Comparison of ENCODE assay signal across 26 cellular contexts in the genomic region with DNA sequence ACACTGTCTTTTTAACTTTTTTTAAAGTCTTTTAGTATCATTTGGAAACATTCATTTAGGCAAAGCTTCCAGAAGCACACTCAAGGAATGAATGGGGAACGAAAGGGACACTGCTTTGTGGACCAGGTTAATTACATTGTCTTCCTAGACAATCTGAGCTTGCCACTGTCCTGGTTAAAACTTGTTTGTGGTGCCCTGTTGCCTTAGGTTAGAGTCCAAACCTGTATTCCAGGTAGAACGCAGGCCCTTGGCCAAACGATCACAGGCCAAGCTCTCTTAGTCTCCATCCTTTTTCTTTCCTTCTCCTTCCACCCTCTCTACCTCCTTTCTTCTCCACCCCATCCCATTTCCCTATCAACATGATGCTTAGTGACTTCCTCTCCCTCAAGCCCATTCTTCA.
"Had no signal": no experiment of that assay in that cellular context is flagged by ENCODE, and none has a peak within 500 bp of the region (broad histone marks: within the 10 kb centered on the region; RNA-seq: fewer than 3 reads in every experiment).

No MANE protein-coding gene starts in this region.

- H3K27me3 ChIP-seq: dorsolateral prefrontal cortex, heart right ventricle, neural progenitor cell, stomach, thyroid gland, upper lobe of left lung had no signal

- H3K27ac Mint-ChIP-seq: nephron; neural progenitor cell; progenitor cell of endocrine pancreas; stimulated activated effector memory CD8-positive, alpha-beta T cell treated with anti-CD3 and anti-CD28 coated beads, Interleukin-12 subunit alpha, Interleukin-12 subunit beta, amount 100 ng/mL, for 72 hours had no signal

- H3K36me3 ChIP-seq: esophagus muscularis mucosa, heart right ventricle, neural progenitor cell, stomach, thyroid gland, upper lobe of left lung had no signal

- H3K4me2 ChIP-seq: neural progenitor cell had no signal

- ATAC-seq: heart right ventricle; left colon; left ventricle myocardium superior; naive thymus-derived CD4-positive, alpha-beta T cell; sciatic nerve; stimulated activated effector memory CD8-positive, alpha-beta T cell treated with anti-CD3 and anti-CD28 coated beads, Interleukin-12 subunit alpha, Interleukin-12 subunit beta, amount 100 ng/mL, for 72 hours had no signal

- H3K9ac ChIP-seq: neural progenitor cell, parathyroid adenoma had no signal

- H3K27ac ChIP-seq: esophagus muscularis mucosa, heart right ventricle, neural progenitor cell, parathyroid adenoma, stomach, thyroid gland, upper lobe of left lung had no signal

- H3K4me3 Mint-ChIP-seq: mesothelial cell of epicardium; naive thymus-derived CD4-positive, alpha-beta T cell; nephron; neural progenitor cell; stimulated activated effector memory CD8-positive, alpha-beta T cell treated with anti-CD3 and anti-CD28 coated beads, Interleukin-12 subunit alpha, Interleukin-12 subunit beta, amount 100 ng/mL, for 72 hours had no signal

- H3K79me2 ChIP-seq: parathyroid adenoma had no signal

- H3K9me3 ChIP-seq: esophagus muscularis mucosa, heart right ventricle, stomach, thyroid gland, upper lobe of left lung had no signal

- H3K36me3 Mint-ChIP-seq: mesothelial cell of epicardium; naive thymus-derived CD4-positive, alpha-beta T cell; neural progenitor cell; stimulated activated effector memory CD8-positive, alpha-beta T cell treated with anti-CD3 and anti-CD28 coated beads, Interleukin-12 subunit alpha, Interleukin-12 subunit beta, amount 100 ng/mL, for 72 hours had no signal

- H3K9me3 Mint-ChIP-seq: mesothelial cell of epicardium; naive thymus-derived CD4-positive, alpha-beta T cell; nephron; neural progenitor cell; stimulated activated effector memory CD8-positive, alpha-beta T cell treated with anti-CD3 and anti-CD28 coated beads, Interleukin-12 subunit alpha, Interleukin-12 subunit beta, amount 100 ng/mL, for 72 hours had no signal

- H3K4me1 ChIP-seq: esophagus muscularis mucosa, parathyroid adenoma, thyroid gland had no signal

- H2AFZ ChIP-seq: neural progenitor cell, parathyroid adenoma had no signal

- H3K4me3 ChIP-seq: dorsolateral prefrontal cortex, esophagus muscularis mucosa, heart right ventricle, lung, neural progenitor cell, stomach, thyroid gland, upper lobe of left lung had no signal

- DNase-seq: dorsolateral prefrontal cortex; effector CD4-positive, alpha-beta T cell; foreskin melanocyte; glutamatergic neuron; heart right ventricle; hippocampal formation; kidney glomerular epithelial cell; left colon; left ventricle myocardium superior; mesenchymal stem cell; naive thymus-derived CD4-positive, alpha-beta T cell; stimulated activated CD4-positive, alpha-beta T cell treated with anti-CD3 and anti-CD28 coated beads, Interleukin-2, amount 100 ng/mL, for 24 hours; stimulated activated CD4-positive, alpha-beta T cell treated with anti-CD3 and anti-CD28 coated beads, Interleukin-4, amount 100 ng/mL, for 24 hours; stimulated activated naive CD4-positive, alpha-beta T cell treated with Interleukin-2 at 50 U/mL for 16 hours; stomach; thyroid gland; upper lobe of left lung had no signal

- H3K4me1 Mint-ChIP-seq: stimulated activated effector memory CD8-positive, alpha-beta T cell treated with anti-CD3 and anti-CD28 coated beads, Interleukin-12 subunit alpha, Interleukin-12 subunit beta, amount 100 ng/mL, for 72 hours had no signal
